Comparison of ENCODE assay signal across 1 cellular context in genomic region chr20:63215101-63216040, GRCh38.
TF ChIP-seq lines count a peak whose summit lies in the region.

No MANE protein-coding gene starts in this region.

TF ChIP-seq in HCT116, 20 proteins besides CTCF, POLR2A, EP300 and RAD21:
- TF ChIP-seq POLR2AphosphoS5 (IDR thresholded peaks at IDR 0.05; ENCODE audit: low read depth, low read length), result no peak
- peak; percentile 35 for TF ChIP-seq YY1 (IDR thresholded peaks at IDR 0.05; ENCODE audit: extremely low read depth, insufficient replicate concordance, low read depth, low read length)
- peak; percentile 92 for TF ChIP-seq ZFX (IDR thresholded peaks at IDR 0.05)
- TF ChIP-seq CEBPB (IDR thresholded peaks at IDR 0.05; ENCODE audit: low read depth), result no peak
- no peak for TF ChIP-seq SRF (IDR thresholded peaks at IDR 0.05; ENCODE audit: low read depth)
- TF ChIP-seq EGR1 (IDR thresholded peaks at IDR 0.05; ENCODE audit: low read depth), result no peak
- TF ChIP-seq JUND (IDR thresholded peaks at IDR 0.05), result no peak
- TF ChIP-seq, protein P1, sequence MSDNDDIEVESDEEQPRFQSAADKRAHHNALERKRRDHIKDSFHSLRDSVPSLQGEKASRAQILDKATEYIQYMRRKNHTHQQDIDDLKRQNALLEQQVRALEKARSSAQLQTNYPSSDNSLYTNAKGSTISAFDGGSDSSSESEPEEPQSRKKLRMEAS (IDR thresholded peaks at IDR 0.05), result peak; percentile 31; the same call in 1 of the 2 replicates
- TF ChIP-seq REST (IDR thresholded peaks at IDR 0.05; ENCODE audit: low read depth), result no peak
- no peak for TF ChIP-seq CBX3 (IDR thresholded peaks at IDR 0.05; ENCODE audit: low read depth)
